In the genomic region with DNA sequence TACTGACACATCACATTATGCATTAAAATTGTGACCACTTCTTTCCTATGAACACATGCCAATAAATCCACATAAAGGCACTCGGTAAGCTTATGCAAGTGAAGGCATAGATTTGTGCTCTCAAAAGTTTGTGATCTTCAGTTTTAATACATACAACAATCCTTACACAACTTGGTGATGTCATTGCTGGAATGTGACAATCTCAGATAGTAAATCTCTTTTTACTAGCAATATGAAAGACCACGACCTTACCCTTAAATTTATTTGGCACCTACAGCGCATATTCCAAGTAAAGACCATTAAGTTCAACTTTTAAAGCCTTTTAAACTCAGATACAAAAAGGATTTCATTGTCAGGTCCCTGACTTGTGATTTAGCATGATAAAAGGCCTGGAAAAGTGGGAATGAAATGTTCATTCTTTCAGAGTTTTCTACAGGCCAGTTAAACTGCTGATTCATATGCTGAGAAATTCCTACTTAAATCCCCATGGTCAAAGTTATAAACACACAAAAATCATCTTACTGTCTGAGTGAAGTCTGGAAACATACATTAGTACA, we compare ENCODE assay signal across 1 cellular context.
TF ChIP-seq lines count a peak whose summit lies in the region.

No MANE protein-coding gene starts in this region.

TF ChIP-seq in H1, 55 proteins besides CTCF, POLR2A, EP300 and RAD21:
- no peak for TF ChIP-seq CEBPB (IDR thresholded peaks at IDR 0.05; ENCODE audit: low read depth, low read length)
- peak; percentile 70 for TF ChIP-seq CHD7 (IDR thresholded peaks at IDR 0.05; ENCODE audit: insufficient replicate concordance, low read length)
